In the genomic region with DNA sequence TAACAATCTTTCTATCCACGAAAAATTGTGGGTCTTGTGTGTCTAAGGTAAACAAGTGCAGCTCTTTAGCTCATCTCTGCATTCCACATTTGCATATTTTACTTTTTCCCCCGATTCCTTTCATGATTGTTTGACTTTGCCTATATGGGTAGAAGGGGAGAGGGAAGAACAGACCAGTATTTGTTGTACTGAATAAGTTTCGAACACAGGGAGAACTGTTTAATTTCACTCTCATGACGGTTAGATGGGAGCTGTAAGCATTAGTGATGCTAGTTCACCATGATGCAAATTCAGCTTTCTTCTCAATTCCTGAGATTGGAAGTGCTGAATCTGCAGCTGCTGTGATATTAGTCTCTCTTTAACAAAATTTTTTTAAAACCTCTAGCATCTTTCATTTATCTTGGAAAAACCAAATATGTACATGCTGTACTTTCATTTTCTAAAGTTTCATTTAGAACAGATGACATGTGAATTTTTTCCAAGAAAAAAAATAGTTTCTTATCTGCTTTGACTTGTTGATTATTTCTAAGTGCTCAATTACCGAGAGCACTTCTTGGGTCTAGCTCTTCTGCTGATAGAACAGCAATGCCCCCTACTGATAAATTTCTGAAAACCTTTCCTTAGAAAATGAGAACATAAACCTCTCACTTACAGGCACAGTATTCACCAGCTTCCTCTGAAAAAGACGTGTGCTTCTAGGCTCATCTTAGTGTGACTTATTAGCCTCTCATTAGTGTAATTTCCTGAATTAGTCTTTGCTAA, we compare ENCODE assay signal across 9 cellular contexts.
DNase-seq lines count a peak whose midpoint lies in the region; ATAC-seq and TF ChIP-seq lines count a peak whose summit lies in the region.
"Had no signal": no experiment of that assay in that cellular context is flagged by ENCODE, and none has a peak within 500 bp of the region (broad histone marks: within the 10 kb centered on the region; RNA-seq: fewer than 3 reads in every experiment).

No MANE protein-coding gene starts in this region.

- CTCF ChIA-PET in RWPE1 (lab: Yijun Ruan, JAX), result interaction anchor here (0.6 to 1.6 kb wide), 22 partner anchors 9 to 1361 kb away, joined by 3 to 20 read pairs (median 3); no protein-coding TSS in a partner anchor

- no peak overlapping the region for H2AFZ ChIP-seq in hepatocyte
- no peak overlapping the region for H2AFZ ChIP-seq in mesenchymal stem cell (ENCODE audit: low read depth, low read length)

- H2AK5ac ChIP-seq in mesenchymal stem cell (ENCODE audit: low read length, severe bottlenecking), result no peak overlapping the region

- H3K9me3 ChIP-seq in hepatocyte (ENCODE audit: low read depth) (no peaks in the 10 kb centered on the region), mesenchymal stem cell (ENCODE audit: control insufficient read depth, low read length) (no peaks in the 10 kb centered on the region)
- H3K9me3 ChIP-seq: upper lobe of left lung had no signal

- H3K27ac Mint-ChIP-seq in activated naive CD8-positive, alpha-beta T cell treated with anti-CD3 and anti-CD28 coated beads for 36 hours, result no peak overlapping the region

- H3K36me3 Mint-ChIP-seq in activated naive CD8-positive, alpha-beta T cell treated with anti-CD3 and anti-CD28 coated beads for 36 hours, result no peaks in the 10 kb centered on the region

- H3K14ac ChIP-seq in mesenchymal stem cell (ENCODE audit: low read length in 2 of 2), result no peak overlapping the region

- H2BK5ac ChIP-seq in mesenchymal stem cell (ENCODE audit: low read depth, low read length, poor library complexity, severe bottlenecking), result no peak overlapping the region

- POLR2A ChIA-PET in RWPE1 (lab: Yijun Ruan, JAX; ENCODE audit: low non-redundant PET), result no interaction called here

- H4K20me1 ChIP-seq in hepatocyte (ENCODE audit: insufficient read depth, poor library complexity, severe bottlenecking), result no peaks in the 10 kb centered on the region

- no peaks in the 10 kb centered on the region for H3K79me1 ChIP-seq in mesenchymal stem cell (replicated peaks; ENCODE audit: low read length, poor library complexity, severe bottlenecking)

- H3K4me3 ChIP-seq in GM12865 (ENCODE audit: low read depth, low read length), result no peak overlapping the region
- no peak overlapping the region for H3K4me3 ChIP-seq in hepatocyte
- no peak overlapping the region for H3K4me3 ChIP-seq in mesenchymal stem cell (ENCODE audit: insufficient read depth in 1 of 2, low read depth in 1 of 2, low read length in 2 of 2)
- H3K4me3 ChIP-seq: upper lobe of left lung had no signal

- H3K4me1 ChIP-seq in hepatocyte (ENCODE audit: insufficient read depth) (no peaks in the 10 kb centered on the region), mesenchymal stem cell (ENCODE audit: control insufficient read depth, insufficient read depth, low read depth, low read length) (no peaks in the 10 kb centered on the region)
- H3K4me1 ChIP-seq: upper lobe of left lung had no signal

- no peak overlapping the region for H3K23ac ChIP-seq in mesenchymal stem cell (ENCODE audit: low read length in 2 of 2)

- H3K36me3 ChIP-seq in hepatocyte (replicated peaks; ENCODE audit: insufficient read depth, low read depth), result no peaks in the 10 kb centered on the region
- H3K36me3 ChIP-seq in mesenchymal stem cell (ENCODE audit: control insufficient read depth in 1 of 2, insufficient read depth in 2 of 2, low read depth in 1 of 2, low read length in 2 of 2), result no peaks in the 10 kb centered on the region
- H3K36me3 ChIP-seq: upper lobe of left lung had no signal

- no peak overlapping the region for H3K9ac ChIP-seq in mesenchymal stem cell (ENCODE audit: low read length)

- H3K79me2 ChIP-seq in hepatocyte, result no peaks in the 10 kb centered on the region

- H2BK120ac ChIP-seq in mesenchymal stem cell (ENCODE audit: low read depth, low read length), result no peak overlapping the region

- peaks cover 18% of the 10 kb centered on the region for H3K27me3 Mint-ChIP-seq in activated naive CD8-positive, alpha-beta T cell treated with anti-CD3 and anti-CD28 coated beads for 36 hours

- H3K27ac ChIP-seq in RWPE1 (no peak overlapping the region), hepatocyte (no peak overlapping the region), mesenchymal stem cell (ENCODE audit: low read length, poor library complexity, severe bottlenecking) (no peak overlapping the region)
- H3K27ac ChIP-seq: upper lobe of left lung had no signal

- H3K18ac ChIP-seq in mesenchymal stem cell (ENCODE audit: low read depth in 1 of 2, low read length in 2 of 2), result no peak overlapping the region

- no peak overlapping the region for H3K4me3 Mint-ChIP-seq in activated naive CD8-positive, alpha-beta T cell treated with anti-CD3 and anti-CD28 coated beads for 36 hours

- H3K4me1 Mint-ChIP-seq in activated naive CD8-positive, alpha-beta T cell treated with anti-CD3 and anti-CD28 coated beads for 36 hours, result peaks cover 2% of the 10 kb centered on the region

- no peak overlapping the region for H2BK12ac ChIP-seq in mesenchymal stem cell (ENCODE audit: low read length in 2 of 2)

- no peaks in the 10 kb centered on the region for H3K27me3 ChIP-seq in hepatocyte
- no peaks in the 10 kb centered on the region for H3K27me3 ChIP-seq in mesenchymal stem cell (ENCODE audit: control insufficient read depth in 1 of 2, insufficient read depth in 1 of 2, low read length in 2 of 2)
- H3K27me3 ChIP-seq: upper lobe of left lung had no signal

- H4K91ac ChIP-seq in mesenchymal stem cell (ENCODE audit: low read length), result no peak overlapping the region

- H3K9me2 ChIP-seq in hepatocyte (replicated peaks; ENCODE audit: insufficient read depth), result no peaks in the 10 kb centered on the region

- H2BK15ac ChIP-seq in mesenchymal stem cell (ENCODE audit: low read depth, poor library complexity, severe bottlenecking), result no peak overlapping the region

- DNase-seq in GM12865 (ENCODE audit: low read depth) (peak; percentile 35), HuH-7 (ENCODE audit: low spot score) (peak; percentile 8), RWPE1 (ENCODE audit: low spot score) (peak; percentile 28), hepatocyte (ENCODE audit: low spot score) (peak; percentile 45), mesenchymal stem cell (no peak), SKM-1 treated with dmso at 0.1 percent for 144 hours (lab: John Stamatoyannopoulos, UW; ENCODE audit: unreplicated experiment) (no peak)
- no peak for DNase-seq in activated naive CD8-positive, alpha-beta T cell treated with anti-CD3 and anti-CD28 coated beads for 36 hours
- DNase-seq: upper lobe of left lung had no signal

- TF ChIP-seq CTCF in GM12865 (IDR thresholded peaks at IDR 0.05; ENCODE audit: insufficient read depth, low read depth, low read length, missing control alignments) (peak; percentile 46), RWPE1 (conservative IDR thresholded peaks at IDR 0.05; ENCODE audit: low read depth) (peak; percentile 62), hepatocyte (IDR thresholded peaks at IDR 0.05; ENCODE audit: poor library complexity) (peak; percentile 68)

- no peak overlapping the region for H4K8ac ChIP-seq in mesenchymal stem cell (ENCODE audit: low read length)

- H3K9me3 Mint-ChIP-seq in activated naive CD8-positive, alpha-beta T cell treated with anti-CD3 and anti-CD28 coated beads for 36 hours, result peaks cover 4% of the 10 kb centered on the region

- 34% methylated on average over 6 of the region's 6 CpGs for WGBS in hepatocyte (ENCODE audit: low lambda C conversion rate, missing lambda C conversion rate)
- 42% methylated on average over 4 of the region's 6 CpGs for WGBS in mesenchymal stem cell

- no peak overlapping the region for H3K4ac ChIP-seq in mesenchymal stem cell (ENCODE audit: low read depth in 1 of 2, low read length in 2 of 2)

- H3K4me2 ChIP-seq in hepatocyte (no peak overlapping the region), mesenchymal stem cell (ENCODE audit: low read length, poor library complexity, severe bottlenecking) (no peak overlapping the region)

- no peak for ATAC-seq in HG03175 (IDR thresholded peaks at IDR 0.05; ENCODE audit: unreplicated experiment)

Comparison
In these comparisons a context has a peak if more than half of its experiments do, and no peak if none do; other contexts are left out.
1. DNase-seq: peak in GM12865 (single experiment), HuH-7 (single experiment), RWPE1 (single experiment) and hepatocyte (single experiment); none in mesenchymal stem cell (single experiment), SKM-1 treated with dmso at 0.1 percent for 144 hours (single experiment) and activated naive CD8-positive, alpha-beta T cell treated with anti-CD3 and anti-CD28 coated beads for 36 hours (single experiment).
2. Peak in every context shown above with its lines, with median percentiles within 50 percentile points of each other: CTCF ChIP-seq.